In the genomic region with DNA sequence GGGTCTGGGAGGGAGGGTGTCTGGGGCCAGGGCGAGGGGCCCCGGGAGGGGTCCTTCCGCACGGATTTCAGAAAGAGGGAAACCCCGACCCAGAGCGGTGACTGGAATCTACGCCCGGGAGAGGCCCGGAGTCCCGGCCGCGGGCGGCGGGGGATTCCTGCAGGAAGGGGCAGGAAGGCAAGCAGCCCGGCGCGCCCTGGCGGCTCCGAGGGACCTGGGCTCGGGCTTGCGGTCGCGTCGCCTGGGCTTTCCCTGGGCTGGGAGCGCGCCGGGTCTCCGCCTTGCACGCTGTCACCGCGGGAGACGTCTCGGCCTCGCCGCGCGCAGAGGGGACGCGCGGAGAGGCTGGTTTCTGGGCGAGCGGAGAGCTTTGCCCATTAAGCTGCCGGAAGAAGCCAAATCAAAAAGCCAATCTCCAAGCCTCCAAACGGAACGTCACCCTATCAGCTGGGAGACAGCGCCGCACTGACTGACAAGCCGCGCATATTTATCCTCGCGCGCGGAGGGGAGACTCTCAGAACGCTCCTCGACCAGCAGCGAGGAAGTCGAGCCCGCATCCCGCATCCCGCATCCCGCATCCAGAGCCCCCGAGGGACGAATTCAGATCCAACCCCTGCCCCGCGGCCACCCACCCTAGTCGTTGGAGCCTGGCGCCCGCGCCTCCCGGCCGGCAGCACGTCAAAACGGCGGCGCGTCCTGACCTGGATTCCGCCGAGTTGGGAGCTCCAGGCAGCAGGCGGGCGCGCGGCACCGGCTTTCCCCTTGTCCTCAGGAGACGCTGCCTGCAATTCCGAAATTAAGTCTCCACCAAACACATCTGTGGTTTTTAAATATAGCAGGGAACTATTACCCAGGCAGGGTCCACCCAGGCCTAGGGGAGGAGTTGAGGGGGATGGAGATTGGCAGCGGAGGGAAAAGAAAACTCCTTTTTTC, we compare ENCODE assay signal across 8 cellular contexts. TPM values are rescaled to one million over a fixed set of nuclear protein-coding genes. Genes with fewer than 3 reads are reported as not detected.
A peak's percentile ranks its signal among the peaks of the same experiment; 100 is the strongest.
DNase-seq lines count a peak whose midpoint lies in the region; ATAC-seq, FAIRE-seq and TF ChIP-seq lines count a peak whose summit lies in the region.

A gene with protein sequence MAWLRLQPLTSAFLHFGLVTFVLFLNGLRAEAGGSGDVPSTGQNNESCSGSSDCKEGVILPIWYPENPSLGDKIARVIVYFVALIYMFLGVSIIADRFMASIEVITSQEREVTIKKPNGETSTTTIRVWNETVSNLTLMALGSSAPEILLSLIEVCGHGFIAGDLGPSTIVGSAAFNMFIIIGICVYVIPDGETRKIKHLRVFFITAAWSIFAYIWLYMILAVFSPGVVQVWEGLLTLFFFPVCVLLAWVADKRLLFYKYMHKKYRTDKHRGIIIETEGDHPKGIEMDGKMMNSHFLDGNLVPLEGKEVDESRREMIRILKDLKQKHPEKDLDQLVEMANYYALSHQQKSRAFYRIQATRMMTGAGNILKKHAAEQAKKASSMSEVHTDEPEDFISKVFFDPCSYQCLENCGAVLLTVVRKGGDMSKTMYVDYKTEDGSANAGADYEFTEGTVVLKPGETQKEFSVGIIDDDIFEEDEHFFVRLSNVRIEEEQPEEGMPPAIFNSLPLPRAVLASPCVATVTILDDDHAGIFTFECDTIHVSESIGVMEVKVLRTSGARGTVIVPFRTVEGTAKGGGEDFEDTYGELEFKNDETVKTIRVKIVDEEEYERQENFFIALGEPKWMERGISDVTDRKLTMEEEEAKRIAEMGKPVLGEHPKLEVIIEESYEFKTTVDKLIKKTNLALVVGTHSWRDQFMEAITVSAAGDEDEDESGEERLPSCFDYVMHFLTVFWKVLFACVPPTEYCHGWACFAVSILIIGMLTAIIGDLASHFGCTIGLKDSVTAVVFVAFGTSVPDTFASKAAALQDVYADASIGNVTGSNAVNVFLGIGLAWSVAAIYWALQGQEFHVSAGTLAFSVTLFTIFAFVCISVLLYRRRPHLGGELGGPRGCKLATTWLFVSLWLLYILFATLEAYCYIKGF (minus strand): TSS at position 344 of the 933 bp plus-strand sequence. CDS start 20,529 bp downstream, outside the sequence.

- peak within 1 kb of the TSS; percentile 26 for H2AFZ ChIP-seq in GM12878 (ENCODE audit: control insufficient read depth, low read depth, low read length)

- SMC1A ChIA-PET in GM12878 (lab: Charles Lee; ENCODE audit: uncharacterized antibody, unreplicated experiment): no interaction called here

- TF ChIP-seq RAD21 in GM12878 (IDR thresholded peaks at IDR 0.05; ENCODE audit: insufficient read depth, low read depth, low read length): no peak

- in situ Hi-C loops in GM12878 (cut with MboI): no loop called here

- no peaks in the 10 kb centered on the region for H3K79me2 ChIP-seq in GM12878 (ENCODE audit: control insufficient read depth, insufficient read depth, low read length)

- TF ChIP-seq EP300 in GM12878 (IDR thresholded peaks at IDR 0.05; ENCODE audit: borderline replicate concordance in 1 of 2, control insufficient read depth in 1 of 2, low read depth in 2 of 2, low read length in 2 of 2): no peak

- CTCF ChIA-PET in HEK293 (lab: Yijun Ruan, JAX) (interaction anchor here (0.6 to 0.7 kb wide), 2 partner anchors 71 to 102 kb away, joined by 3 read pairs; no protein-coding TSS in a partner anchor), GM12878 (lab: Yijun Ruan, JAX) (interaction anchor here (1.0 kb wide), 1 partner anchor 66 kb away, joined by 4 read pairs; no protein-coding TSS in a partner anchor)

- peak; percentile 62 for DNase-seq in DMS79 treated with DMSO at 0.1 percent for 48 hours (lab: John Stamatoyannopoulos, UW)
- peak; percentile 82 for DNase-seq in NCI-H524 treated with DMSO at 0.1 percent for 48 hours (lab: John Stamatoyannopoulos, UW)
- DNase-seq in GM12878 (ENCODE audit: low read depth, low spot score): no peak
- no peak for DNase-seq in iPS DF 6.9 (ENCODE audit: low read depth, low spot score)
- peak; percentile 92 for DNase-seq in retina

- H3K36me3 ChIP-seq in HEK293 (ENCODE audit: control insufficient read depth in 2 of 2, insufficient read depth in 1 of 2, low read length in 2 of 2) (no peaks in the 10 kb centered on the region), GM12878 (ENCODE audit: control insufficient read depth in 2 of 2, insufficient read depth in 2 of 2, low read length in 1 of 2) (no peaks in the 10 kb centered on the region), iPS DF 6.9 (ENCODE audit: control insufficient read depth, insufficient read depth, low read length) (no peaks in the 10 kb centered on the region)

- H3K27ac ChIP-seq in HEK293 (ENCODE audit: extremely low read depth, low read depth, low read length) (no peak within 1 kb of the TSS; the same call in 1 of the 2 replicates), GM12878 (ENCODE audit: control insufficient read depth, insufficient read depth) (no peak within 1 kb of the TSS), iPS DF 6.9 (ENCODE audit: low read length) (no peak within 1 kb of the TSS)

- RAD21 ChIA-PET in GM12878 (lab: Charles Lee; ENCODE audit: unreplicated experiment): no interaction called here

- H3K9me3 ChIP-seq in HEK293 (ENCODE audit: control insufficient read depth, insufficient read depth, low read depth, low read length): no peaks in the 10 kb centered on the region
- H3K9me3 ChIP-seq in GM12878 (replicated peaks; ENCODE audit: control insufficient read depth, insufficient read depth, low read length): peaks cover 2% of the 10 kb centered on the region; the same call in 2 of the 3 replicates
- no peaks in the 10 kb centered on the region for H3K9me3 ChIP-seq in iPS DF 6.9 (ENCODE audit: control insufficient read depth, insufficient read depth, low read length)

- H3K4me1 ChIP-seq in HEK293 (ENCODE audit: control insufficient read depth, insufficient read depth, low read length): no peaks in the 10 kb centered on the region
- peaks cover 7% of the 10 kb centered on the region for H3K4me1 ChIP-seq in GM12878 (ENCODE audit: control insufficient read depth, insufficient read depth, low read length)
- H3K4me1 ChIP-seq in iPS DF 6.9 (ENCODE audit: control insufficient read depth, insufficient read depth, low read length): no peaks in the 10 kb centered on the region

- FAIRE-seq in GM12878 (lab: Jason Lieb, UNC): no peak

- ATAC-seq in GM12878 (peak; percentile 65), GM18520 (IDR thresholded peaks at IDR 0.05; ENCODE audit: unreplicated experiment) (no peak), GM21526 (IDR thresholded peaks at IDR 0.05; ENCODE audit: low FRiP score, unreplicated experiment) (no peak)

- 2% methylated on average over 45 of the region's 86 CpGs for WGBS in GM12878 (ENCODE audit: insufficient coverage, insufficient replicate concordance, low lambda C conversion rate, missing lambda C conversion rate)
- WGBS in iPS DF 6.9 (ENCODE audit: insufficient coverage, insufficient read length): no CpG with 5 or more reads among the region's 86 CpGs

- TF ChIP-seq POLR2A in GM12878 (IDR thresholded peaks at IDR 0.05; ENCODE audit: low read depth, low read length): peak; percentile 24; the same call in 1 of the 2 replicates

- POLR2A ChIA-PET in HEK293 (lab: Yijun Ruan, JAX) (interaction anchor here (0.9 to 1.0 kb wide), 2 partner anchors 24 to 66 kb away, joined by 3 read pairs; no protein-coding TSS in a partner anchor), GM12878 (lab: Charles Lee) (interaction anchor here (0.9 kb wide), 1 partner anchor 36 kb away, joined by 3 read pairs; no protein-coding TSS in a partner anchor)

- peaks cover 8 to 12% of the 10 kb centered on the region in 2 experiments for H3K27me3 ChIP-seq in GM12878 (replicated peaks in 1 of 2; ENCODE audit: control insufficient read depth in 2 of 2, insufficient read depth in 2 of 2, low read length in 1 of 2)
- peaks cover 19% of the 10 kb centered on the region; the same call in 1 of the 2 replicates for H3K27me3 ChIP-seq in iPS DF 6.9 (ENCODE audit: control insufficient read depth, insufficient read depth, low read length)

- BruUV-seq in GM12878 (replicated peaks; lab: Mats Ljungman, UMichigan): no TSS peak

- H3K4me2 ChIP-seq in GM12878 (ENCODE audit: control insufficient read depth, insufficient read depth): peak within 1 kb of the TSS; percentile 61

- TF ChIP-seq CTCF in HEK293 (tag by site-specific recombination; IDR thresholded peaks at IDR 0.05) (no peak), GM12878 (IDR thresholded peaks at IDR 0.05 in 2 of 3, conservative IDR thresholded peaks at IDR 0.05 in 1 of 3; ENCODE audit: control insufficient read depth in 2 of 3, extremely low read depth in 1 of 3, insufficient read depth in 1 of 3, low read depth in 3 of 3, low read length in 3 of 3) (no peak)

- H3K4me3 ChIP-seq in HEK293 (ENCODE audit: low read depth, low read length) (peak within 1 kb of the TSS; percentile 45), GM12878 (peak within 1 kb of the TSS; percentile 61), iPS DF 6.9 (ENCODE audit: low read length) (peak within 1 kb of the TSS; percentile 51; the same call in 1 of the 2 replicates)

- no peaks in the 10 kb centered on the region for H4K20me1 ChIP-seq in GM12878 (ENCODE audit: control insufficient read depth, insufficient read depth)

- H3K9ac ChIP-seq in GM12878 (ENCODE audit: control insufficient read depth, insufficient read depth, low read length): peak within 1 kb of the TSS; percentile 12; the same call in 1 of the 2 replicates

- intact Hi-C loops in GM12878 (cut with micrococcal nuclease; ENCODE audit: unreplicated experiment): no loop called here

TF ChIP-seq in HEK293, 187 proteins besides CTCF, POLR2A, EP300 and RAD21 (continues in another document):
- TF ChIP-seq ZFHX2 (tag by site-specific recombination; conservative IDR thresholded peaks at IDR 0.05): no peak

TF ChIP-seq in GM12878, 131 proteins besides CTCF, POLR2A, EP300 and RAD21 (continues in another document):
- peak; percentile 35; the same call in 1 of the 2 replicates for TF ChIP-seq IKZF1 (conservative IDR thresholded peaks at IDR 0.05)

RNA-seq across cellular contexts. Expression of the gene that starts here (rescaled TPM):
- total RNA-seq in GM12878 (2013; cell fraction: nucleolus; rRNA removed): 8.3 and 9.2 TPM in 2 replicates
- 0.11 and 0.17 TPM in 2 replicates for total RNA-seq in GM12878 (2014; rRNA removed)
- total RNA-seq in GM12878 (2014; rRNA removed; fragmentation: Illumina TruSeq; extraction: Trizol): 0.13 and 0.28 TPM in 2 replicates
- total RNA-seq in GM12878 (2021): 0.15 and 0.32 TPM in 2 replicates
- 0.59 TPM for polyA plus RNA-seq in GM12878 (2011; ENCODE audit: low read depth)
- polyA plus RNA-seq in GM12878 (2011; rRNA removed): 0.16 and 0.17 TPM in 2 replicates
- 0.10 and 0.12 TPM in 2 replicates for polyA plus RNA-seq in GM12878 (2011; cell fraction: cytosol; rRNA removed)
- polyA plus RNA-seq in GM12878 (2011; cell fraction: nucleus; rRNA removed): 0.25 and 0.30 TPM in 2 replicates
- polyA plus RNA-seq in GM12878 (2012): 0.47 and 1.2 TPM in 2 replicates
- 0.09 and 0.11 TPM in 2 replicates for polyA plus RNA-seq in GM12878 (2014; fragmentation: Illumina TruSeq; extraction: Trizol)
- polyA plus RNA-seq in GM12878 (2014; fragmentation: Nextera tagmentation; extraction: Ambion mirVana): under 1 TPM in 1 of 2 experiments, not detected in 1; 0.04 TPM
- 0.09 and 0.15 TPM in 2 replicates for polyA plus RNA-seq in GM12878 (2014; rRNA removed)
- polyA plus RNA-seq in GM12878 (2016; fragmentation: Nextera tagmentation; extraction: Ambion mirVana): not detected
- 0.41 and 0.51 TPM in 2 replicates for polyA minus RNA-seq in GM12878 (2011; rRNA and poly(A)+ RNA removed)
- polyA minus RNA-seq in GM12878 (2011; cell fraction: cytosol; rRNA and poly(A)+ RNA removed): not detected in 2 replicates
- 0.10 and 0.48 TPM in 2 replicates for polyA minus RNA-seq in GM12878 (2011; cell fraction: nucleus; rRNA and poly(A)+ RNA removed)

Comparison
In these comparisons a context has a peak if more than half of its experiments do, and no peak if none do; other contexts are left out.
1. DNase-seq: peak in DMS79 treated with DMSO at 0.1 percent for 48 hours (single experiment), NCI-H524 treated with DMSO at 0.1 percent for 48 hours (single experiment) and retina (single experiment); none in GM12878 (single experiment) and iPS DF 6.9 (single experiment).
2. Peak in every context shown above with its lines, with median percentiles within 50 percentile points of each other: H3K4me3 ChIP-seq.